ENCODE assay signal across 25 cellular contexts in genomic region chr1:200911361-200911760, GRCh38. TPM values are rescaled to one million over a fixed set of nuclear protein-coding genes. Genes with fewer than 3 reads are reported as not detected.
"Had no signal": no experiment of that assay in that cellular context is flagged by ENCODE, and none has a peak within 500 bp of the region (broad histone marks: within the 10 kb centered on the region; RNA-seq: fewer than 3 reads in every experiment).

No MANE protein-coding gene starts in this region.

- FAIRE-seq: endothelial cell of umbilical vein had no signal

- H3K9ac ChIP-seq: parathyroid adenoma had no signal

- H3K4me1 ChIP-seq: parathyroid adenoma, psoas muscle had no signal

- H3K9me3 ChIP-seq: esophagus squamous epithelium, neutrophil, psoas muscle, thoracic aorta, transverse colon had no signal

- H3K27me3 ChIP-seq: neutrophil, transverse colon had no signal

- ATAC-seq: natural killer cell; psoas muscle; right cardiac atrium; stimulated activated naive B cell treated with anti-CD40 and anti-IgM and Interleukin-4, amounts not matched to agents 10 μg/mL and 1 μg/mL and 100 μg/mL, for 72 hours had no signal

- DNase-seq: dermis blood vessel endothelial cell; effector memory CD4-positive, alpha-beta T cell; esophagus squamous epithelium; foreskin melanocyte; hypothalamus; immature natural killer cell; islet precursor cell; natural killer cell; psoas muscle; right cardiac atrium; stimulated activated CD4-positive, alpha-beta T cell treated with anti-CD3 and anti-CD28 coated beads, Interleukin-15, amount 100 ng/mL, for 24 hours; stimulated activated CD4-positive, alpha-beta T cell treated with anti-CD3 and anti-CD28 coated beads, Interleukin-2, amount 100 ng/mL, for 48 hours; stimulated activated naive B cell treated with anti-CD40 and anti-IgM and Interleukin-4, amounts not matched to agents 10 μg/mL and 1 μg/mL and 100 μg/mL, for 72 hours; transverse colon had no signal

- H3K36me3 ChIP-seq: thoracic aorta, transverse colon had no signal

- H3K27ac ChIP-seq: coronary artery, neutrophil, parathyroid adenoma, psoas muscle, thoracic aorta had no signal

- H3K4me3 ChIP-seq: coronary artery, esophagus squamous epithelium, lung, psoas muscle, skin epidermis, thoracic aorta, transverse colon had no signal

RNA-seq across cellular contexts. Expression of gene INAVA, which starts 16.7 kb away (rescaled TPM):
- total RNA-seq: psoas muscle, right cardiac atrium had no signal
- polyA plus RNA-seq: endothelial cell of umbilical vein, right cardiac atrium had no signal

RNA-seq across cellular contexts. Expression of gene GPR25, which starts 38.6 kb away (rescaled TPM):
- total RNA-seq: dermis blood vessel endothelial cell, endothelial cell of umbilical vein, epithelial cell of proximal tubule, omental fat pad, psoas muscle, right cardiac atrium, thoracic aorta, ureter had no signal
- polyA plus RNA-seq: endothelial cell of umbilical vein, neural cell, psoas muscle, right cardiac atrium had no signal
